ENCODE assay signal across 10 cellular contexts in genomic region chr1:169012416-169012815, GRCh38.
DNase-seq lines count a peak whose midpoint lies in the region; ATAC-seq and TF ChIP-seq lines count a peak whose summit lies in the region.
"Had no signal": no experiment of that assay in that cellular context is flagged by ENCODE, and none has a peak within 500 bp of the region (broad histone marks: within the 10 kb centered on the region; RNA-seq: fewer than 3 reads in every experiment).

No MANE protein-coding gene starts in this region.

- H3K36me3 Mint-ChIP-seq in activated CD4-positive, alpha-beta T cell treated with anti-CD3 and anti-CD28 coated beads, Interleukin-2, amount 10 ng/mL, durations not matched to agents 7 days and 5 days (ENCODE audit: low read depth): no peaks in the 10 kb centered on the region
- no peaks in the 10 kb centered on the region for H3K36me3 Mint-ChIP-seq in neural progenitor cell

- H3F3A ChIP-seq in neural progenitor cell (ENCODE audit: low read depth): no peaks in the 10 kb centered on the region

- no peak overlapping the region for H3K4me3 ChIP-seq in neural progenitor cell
- H3K4me3 ChIP-seq: cardiac muscle cell had no signal

- no peak overlapping the region for H2AFZ ChIP-seq in neural progenitor cell (replicated peaks)

- H3K27me3 Mint-ChIP-seq in activated CD4-positive, alpha-beta T cell treated with anti-CD3 and anti-CD28 coated beads, Interleukin-2, amount 10 ng/mL, durations not matched to agents 7 days and 5 days: peaks cover 3% of the 10 kb centered on the region
- peaks cover 2% of the 10 kb centered on the region for H3K27me3 Mint-ChIP-seq in neural progenitor cell (ENCODE audit: insufficient read depth, low read depth)

- H3K4me2 ChIP-seq in neural progenitor cell: no peak overlapping the region

- peak overlapping the region; percentile 54 for H3K27ac Mint-ChIP-seq in activated CD4-positive, alpha-beta T cell treated with anti-CD3 and anti-CD28 coated beads, Interleukin-2, amount 10 ng/mL, durations not matched to agents 7 days and 5 days
- peak overlapping the region; percentile 57 for H3K27ac Mint-ChIP-seq in neural progenitor cell

- no peaks in the 10 kb centered on the region for H3K36me3 ChIP-seq in neural progenitor cell
- H3K36me3 ChIP-seq: cardiac muscle cell had no signal

- CTCF ChIA-PET in activated CD4-positive, alpha-beta T cell treated with anti-CD3 and anti-CD28 coated beads, Interleukin-2, amount 10 ng/mL, durations not matched to agents 7 days and 5 days (lab: Charles Lee): no interaction called here

- no peak for TF ChIP-seq CTCF in neural progenitor cell (IDR thresholded peaks at IDR 0.05)

- no peaks in the 10 kb centered on the region for H3K4me1 ChIP-seq in neural progenitor cell

- in situ Hi-C loops in G401 (cut with HindIII; ENCODE audit: low sequenced_read_pairs): no loop called here

- no peak overlapping the region for H3K27ac ChIP-seq in neural progenitor cell
- H3K27ac ChIP-seq: cardiac muscle cell had no signal

- no peak overlapping the region for H3K4me3 Mint-ChIP-seq in activated CD4-positive, alpha-beta T cell treated with anti-CD3 and anti-CD28 coated beads, Interleukin-2, amount 10 ng/mL, durations not matched to agents 7 days and 5 days
- H3K4me3 Mint-ChIP-seq in neural progenitor cell: no peak overlapping the region

- H3K9ac ChIP-seq in neural progenitor cell: no peak overlapping the region

- ATAC-seq in GM21515 (IDR thresholded peaks at IDR 0.05; ENCODE audit: unreplicated experiment): peak; percentile 63
- ATAC-seq in HG03095 (IDR thresholded peaks at IDR 0.05; ENCODE audit: unreplicated experiment): peak; percentile 78

- no peak for DNase-seq in activated CD4-positive, alpha-beta T cell treated with anti-CD3 and anti-CD28 coated beads, Interleukin-2, amount 10 ng/mL, durations not matched to agents 7 days and 5 days
- DNase-seq in activated CD4-positive, alpha-beta T cell treated with anti-CD3 and anti-CD28 coated beads, Interleukin-2, amount 50 U/mL, for 1 hour: no peak
- DNase-seq in neural progenitor cell (ENCODE audit: low spot score) (no peak), glomerular visceral epithelial cell (ENCODE audit: extremely low spot score) (no peak), G401 (ENCODE audit: low spot score) (no peak), NCI-H1417 treated with DMSO at 0.1 percent for 48 hours (lab: John Stamatoyannopoulos, UW) (no peak)
- DNase-seq: NCI-H2227 treated with DMSO at 0.1 percent for 48 hours had no signal

- POLR2A ChIA-PET in activated CD4-positive, alpha-beta T cell treated with anti-CD3 and anti-CD28 coated beads, Interleukin-2, amount 10 ng/mL, durations not matched to agents 7 days and 5 days (lab: Charles Lee): no interaction called here

- H3K4me1 Mint-ChIP-seq in activated CD4-positive, alpha-beta T cell treated with anti-CD3 and anti-CD28 coated beads, Interleukin-2, amount 10 ng/mL, durations not matched to agents 7 days and 5 days: no peaks in the 10 kb centered on the region
- H3K4me1 Mint-ChIP-seq in neural progenitor cell: no peaks in the 10 kb centered on the region

- H4K20me1 ChIP-seq in neural progenitor cell (ENCODE audit: low read depth): no peaks in the 10 kb centered on the region

- H3K79me2 ChIP-seq in neural progenitor cell (ENCODE audit: low read depth): no peaks in the 10 kb centered on the region

- H3K9me3 Mint-ChIP-seq in activated CD4-positive, alpha-beta T cell treated with anti-CD3 and anti-CD28 coated beads, Interleukin-2, amount 10 ng/mL, durations not matched to agents 7 days and 5 days: peaks cover 3% of the 10 kb centered on the region
- no peaks in the 10 kb centered on the region for H3K9me3 Mint-ChIP-seq in neural progenitor cell

- H3K27me3 ChIP-seq in neural progenitor cell: no peaks in the 10 kb centered on the region

- no peaks in the 10 kb centered on the region for H3K9me3 ChIP-seq in neural progenitor cell (ENCODE audit: low read depth)
